30 cellular contexts compared by ENCODE assay signal in genomic region chrX:141214216-141214615, GRCh38. TPM values are rescaled to one million over a fixed set of nuclear protein-coding genes. Genes with fewer than 3 reads are reported as not detected.
"Had no signal": no experiment of that assay in that cellular context is flagged by ENCODE, and none has a peak within 500 bp of the region (broad histone marks: within the 10 kb centered on the region; RNA-seq: fewer than 3 reads in every experiment).

No MANE protein-coding gene starts in this region.

- H3K9me3 ChIP-seq: esophagus muscularis mucosa, pancreas, prostate gland, right lobe of liver, testis, tibial nerve, upper lobe of right lung, vagina had no signal

- H3K4me3 ChIP-seq: esophagus muscularis mucosa, heart left ventricle, lung, neural progenitor cell, pancreas, prostate gland, right lobe of liver, skin epidermis, testis, tibial nerve, upper lobe of right lung, vagina had no signal

- H3K36me3 ChIP-seq: esophagus muscularis mucosa, heart left ventricle, neural progenitor cell, pancreas, prostate gland, right lobe of liver, tibial nerve, upper lobe of right lung, vagina had no signal

- H3K4me1 ChIP-seq: esophagus muscularis mucosa, heart left ventricle, neural progenitor cell, pancreas, prostate gland, right lobe of liver, testis, tibial nerve, upper lobe of right lung, vagina had no signal

- ATAC-seq: effector memory CD8-positive, alpha-beta T cell; heart left ventricle; left colon; left ventricle myocardium superior; natural killer cell treated with Interleukin-12 subunit alpha and Interleukin-12 subunit beta and Interleukin-15 and Interleukin-18, amount 100 ng/mL, for 72 hours; pancreas; right lobe of liver; stimulated activated naive B cell treated with anti-CD40 and anti-IgM and Interleukin-4, amounts not matched to agents 10 μg/mL and 1 μg/mL and 100 μg/mL, for 72 hours; stimulated activated naive CD8-positive, alpha-beta T cell treated with anti-CD3 and anti-CD28 coated beads, Interleukin-15, amount 100 ng/mL, for 72 hours; upper lobe of right lung had no signal

- H3K27ac ChIP-seq: epithelial cell of prostate, esophagus muscularis mucosa, heart left ventricle, neural progenitor cell, pancreas, prostate gland, right lobe of liver, skin epidermis, testis, tibial nerve, upper lobe of right lung, vagina had no signal

- H3K27me3 ChIP-seq: esophagus muscularis mucosa, heart left ventricle, neural progenitor cell, pancreas, right lobe of liver, testis, tibial nerve, upper lobe of right lung, vagina had no signal

- H3K4me2 ChIP-seq: neural progenitor cell had no signal

- DNase-seq: effector memory CD8-positive, alpha-beta T cell; heart left ventricle; hippocampal formation; left colon; left ventricle myocardium superior; mesenchymal stem cell; midbrain; nucleus accumbens; pancreas; right lobe of liver; stimulated activated CD4-positive, alpha-beta T cell treated with anti-CD3 and anti-CD28 coated beads, Interleukin-2, amount 100 ng/mL, for 24 hours; stimulated activated CD4-positive, alpha-beta T cell treated with anti-CD3 and anti-CD28 coated beads, Interleukin-4, amount 100 ng/mL, for 4 hours; stimulated activated naive B cell treated with anti-CD40 and anti-IgM and Interleukin-4, amounts not matched to agents 10 μg/mL and 1 μg/mL and 100 μg/mL, for 72 hours; stimulated activated naive CD8-positive, alpha-beta T cell treated with anti-CD3 and anti-CD28 coated beads, Interleukin-15, amount 100 ng/mL, for 72 hours; testis; upper lobe of right lung had no signal

- H2AFZ ChIP-seq: neural progenitor cell had no signal

RNA-seq across cellular contexts. Expression of gene SPANXC, which starts 28.1 kb away (rescaled TPM):
- total RNA-seq: esophagus muscularis mucosa; frontal cortex; glomerular endothelial cell; heart left ventricle; kidney epithelial cell; left colon; left ventricle myocardium superior; lung; natural killer cell treated with Interleukin-12 subunit alpha and Interleukin-12 subunit beta and Interleukin-15 and Interleukin-18, amount 100 ng/mL, for 72 hours; pancreas; prostate gland; renal cortical epithelial cell; right lobe of liver; subcutaneous adipose tissue; tibial nerve; upper lobe of right lung; vagina had no signal
